In the genomic region with DNA sequence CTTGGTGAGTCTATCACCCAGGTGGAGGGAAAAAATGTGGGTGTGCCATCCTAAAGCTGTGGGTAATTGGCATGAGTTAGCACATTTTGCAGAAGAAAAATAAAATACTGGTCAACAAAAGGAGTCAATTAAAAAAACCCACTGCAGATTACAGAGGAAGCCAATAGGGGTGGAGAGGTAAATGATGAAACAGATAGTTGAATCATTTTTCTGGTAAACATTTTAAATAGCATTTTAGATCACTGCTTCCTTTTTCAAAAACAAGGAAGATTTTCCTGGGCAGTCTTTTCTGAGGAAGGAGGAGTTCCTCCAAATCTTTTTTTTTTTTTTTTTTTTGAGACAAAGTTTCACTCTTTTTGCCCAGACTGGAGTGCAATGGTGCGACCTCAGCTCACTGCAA, we compare ENCODE assay signal across 15 cellular contexts.
"Had no signal": no experiment of that assay in that cellular context is flagged by ENCODE, and none has a peak within 500 bp of the region (broad histone marks: within the 10 kb centered on the region; RNA-seq: fewer than 3 reads in every experiment).

No MANE protein-coding gene starts in this region.

- H3K9me3 Mint-ChIP-seq: activated naive CD4-positive, alpha-beta T cell treated with anti-CD3 and anti-CD28 coated beads, Interleukin-2, amount 50 U/mL, for 24 hours; activated T-cell treated with anti-CD3 and anti-CD28 coated beads, Interleukin-2, amount 50 U/mL, for 72 hours; naive thymus-derived CD8-positive, alpha-beta T cell; T-helper 2 cell treated with Interferon-gamma antibody and Interleukin-4, amounts not matched to agents 5 μg/mL and 100 μg/mL, for 36 hours had no signal

- H3K4me3 Mint-ChIP-seq: activated CD4-positive, alpha-beta T cell treated with anti-CD3 and anti-CD28 coated beads, Interleukin-2, amount 10 ng/mL, durations not matched to agents 7 days and 5 days; activated naive CD4-positive, alpha-beta T cell treated with anti-CD3 and anti-CD28 coated beads, Interleukin-2, amount 50 U/mL, for 24 hours; activated T-cell treated with anti-CD3 and anti-CD28 coated beads, Interleukin-2, amount 50 U/mL, for 72 hours; naive thymus-derived CD8-positive, alpha-beta T cell; T-helper 2 cell treated with Interferon-gamma antibody and Interleukin-4, amounts not matched to agents 5 μg/mL and 100 μg/mL, for 36 hours had no signal

- H3K27me3 Mint-ChIP-seq: activated naive CD4-positive, alpha-beta T cell treated with anti-CD3 and anti-CD28 coated beads, Interleukin-2, amount 50 U/mL, for 24 hours had no signal

- H3K27ac Mint-ChIP-seq: activated CD4-positive, alpha-beta T cell treated with anti-CD3 and anti-CD28 coated beads, Interleukin-2, amount 10 ng/mL, durations not matched to agents 7 days and 5 days; activated naive CD4-positive, alpha-beta T cell treated with anti-CD3 and anti-CD28 coated beads, Interleukin-2, amount 50 U/mL, for 24 hours; activated T-cell treated with anti-CD3 and anti-CD28 coated beads, Interleukin-2, amount 50 U/mL, for 72 hours; naive thymus-derived CD8-positive, alpha-beta T cell; T-helper 2 cell treated with Interferon-gamma antibody and Interleukin-4, amounts not matched to agents 5 μg/mL and 100 μg/mL, for 36 hours had no signal

- H3K36me3 Mint-ChIP-seq: activated naive CD4-positive, alpha-beta T cell treated with anti-CD3 and anti-CD28 coated beads, Interleukin-2, amount 50 U/mL, for 24 hours; naive thymus-derived CD8-positive, alpha-beta T cell had no signal

- DNase-seq: activated CD4-positive, alpha-beta T cell treated with anti-CD3 and anti-CD28 coated beads, Interleukin-2, amount 10 ng/mL, durations not matched to agents 7 days and 5 days; activated CD4-positive, CD25-positive, alpha-beta regulatory T cell; activated effector memory CD4-positive, alpha-beta T cell treated with anti-CD3 and anti-CD28 coated beads, Interleukin-2, amount 50 U/mL, for 16 hours; activated T-cell treated with anti-CD3 and anti-CD28 coated beads, Interleukin-2, amount 50 U/mL, for 72 hours; erythroblast; left cardiac atrium; mesendoderm; naive thymus-derived CD8-positive, alpha-beta T cell; stimulated activated CD4-positive, alpha-beta T cell treated with anti-CD3 and anti-CD28 coated beads, Interleukin-12 subunit alpha, Interleukin-12 subunit beta, amount 100 ng/mL, for 4 hours; stimulated activated CD4-positive, alpha-beta T cell treated with anti-CD3 and anti-CD28 coated beads, Interleukin-2, amount 100 ng/mL, for 24 hours; stimulated activated naive CD8-positive, alpha-beta T cell treated with anti-CD3 and anti-CD28 coated beads, Interleukin-15, Interleukin-2, amounts not matched to agents 100 U/mL and 50 U/mL, for 24 hours; substantia nigra; tibial artery had no signal
